In genomic region chr3:175571096-175571495, GRCh38 we compare ENCODE assay signal across 26 cellular contexts.
"Had no signal": no experiment of that assay in that cellular context is flagged by ENCODE, and none has a peak within 500 bp of the region (broad histone marks: within the 10 kb centered on the region; RNA-seq: fewer than 3 reads in every experiment).

No MANE protein-coding gene starts in this region.

- H3K36me3 ChIP-seq: left lung, lower lobe of right lung, neural progenitor cell, neutrophil, suprapubic skin, tibial nerve, uterus had no signal

- H3K27me3 ChIP-seq: left lung, neural progenitor cell, neutrophil, suprapubic skin, tibial nerve, uterus had no signal

- FAIRE-seq: kidney had no signal

- ATAC-seq: left colon; left lung; lower lobe of right lung; natural killer cell; psoas muscle; right cardiac atrium; sciatic nerve; stimulated activated effector memory CD8-positive, alpha-beta T cell treated with anti-CD3 and anti-CD28 coated beads, Interleukin-12 subunit alpha, Interleukin-12 subunit beta, amount 100 ng/mL, for 72 hours had no signal

- H3K9me3 ChIP-seq: left lung, lower lobe of right lung, neutrophil, psoas muscle, suprapubic skin, tibial nerve, uterus had no signal

- H3K79me2 ChIP-seq: parathyroid adenoma had no signal

- H2AFZ ChIP-seq: neural progenitor cell, parathyroid adenoma had no signal

- H3K4me2 ChIP-seq: neural progenitor cell had no signal

- H3K27ac ChIP-seq: left lung, lower lobe of right lung, neural progenitor cell, neutrophil, parathyroid adenoma, psoas muscle, skin epidermis, suprapubic skin, tibial nerve, uterus had no signal

- DNase-seq: hippocampal formation; kidney; left colon; left lung; lower lobe of right lung; mesendoderm; naive B cell; natural killer cell; nephron progenitor cell; occipital lobe; psoas muscle; right cardiac atrium; stimulated activated CD4-positive, alpha-beta T cell treated with anti-CD3 and anti-CD28 coated beads, Interleukin-12 subunit alpha, Interleukin-12 subunit beta, amount 100 ng/mL, for 4 hours; stimulated activated CD4-positive, alpha-beta T cell treated with anti-CD3 and anti-CD28 coated beads, Interleukin-15, amount 100 ng/mL, for 24 hours; stimulated activated CD4-positive, alpha-beta T cell treated with anti-CD3 and anti-CD28 coated beads, Interleukin-2, amount 100 ng/mL, for 24 hours; stimulated activated CD4-positive, alpha-beta T cell treated with anti-CD3 and anti-CD28 coated beads, Interleukin-4, amount 100 ng/mL, for 24 hours; stimulated activated naive CD4-positive, alpha-beta T cell; uterus had no signal

- H3K4me3 ChIP-seq: left lung, lower lobe of right lung, neural progenitor cell, psoas muscle, skin epidermis, suprapubic skin, tibial nerve, uterus had no signal

- H3K9ac ChIP-seq: neural progenitor cell, parathyroid adenoma had no signal

- H3K4me1 ChIP-seq: left lung, lower lobe of right lung, parathyroid adenoma, psoas muscle, suprapubic skin, tibial nerve, uterus had no signal
